Comparison of ENCODE assay signal across 1 cellular context in the genomic region with DNA sequence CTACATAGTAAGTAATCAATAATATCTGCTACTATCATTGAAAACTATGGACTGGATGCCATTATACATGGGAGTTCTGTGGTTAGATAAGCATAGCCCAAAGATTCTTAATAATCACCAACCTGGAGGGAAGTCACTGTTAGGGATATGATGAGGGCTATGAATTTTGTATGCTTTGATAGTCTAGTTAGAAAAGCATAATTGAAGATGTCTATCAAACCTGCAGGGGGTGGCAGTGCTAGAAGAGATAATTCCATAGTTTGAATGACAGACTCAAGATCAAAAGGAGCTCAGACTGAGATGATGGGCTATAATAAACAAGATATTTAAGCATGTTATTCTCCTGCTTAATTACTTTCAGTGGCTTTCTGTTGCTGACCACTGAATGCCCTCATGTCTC.
TF ChIP-seq lines count a peak whose summit lies in the region.

No MANE protein-coding gene starts in this region.

TF ChIP-seq in HCT116, 20 proteins besides CTCF, POLR2A, EP300 and RAD21:
- TF ChIP-seq FOSL1 (IDR thresholded peaks at IDR 0.05; ENCODE audit: low read depth) (no peak), SIN3A (IDR thresholded peaks at IDR 0.05; ENCODE audit: low read depth) (no peak), SP1 (IDR thresholded peaks at IDR 0.05; ENCODE audit: low read depth) (no peak), ZFX (IDR thresholded peaks at IDR 0.05) (no peak), SRF (IDR thresholded peaks at IDR 0.05; ENCODE audit: low read depth) (no peak), CBX3 (IDR thresholded peaks at IDR 0.05; ENCODE audit: low read depth) (no peak), EZH2 (IDR thresholded peaks at IDR 0.05) (no peak)
- TF ChIP-seq, protein P1, sequence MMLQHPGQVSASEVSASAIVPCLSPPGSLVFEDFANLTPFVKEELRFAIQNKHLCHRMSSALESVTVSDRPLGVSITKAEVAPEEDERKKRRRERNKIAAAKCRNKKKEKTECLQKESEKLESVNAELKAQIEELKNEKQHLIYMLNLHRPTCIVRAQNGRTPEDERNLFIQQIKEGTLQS (IDR thresholded peaks at IDR 0.05), result no peak
